ENCODE assay signal across 18 cellular contexts in the genomic region with DNA sequence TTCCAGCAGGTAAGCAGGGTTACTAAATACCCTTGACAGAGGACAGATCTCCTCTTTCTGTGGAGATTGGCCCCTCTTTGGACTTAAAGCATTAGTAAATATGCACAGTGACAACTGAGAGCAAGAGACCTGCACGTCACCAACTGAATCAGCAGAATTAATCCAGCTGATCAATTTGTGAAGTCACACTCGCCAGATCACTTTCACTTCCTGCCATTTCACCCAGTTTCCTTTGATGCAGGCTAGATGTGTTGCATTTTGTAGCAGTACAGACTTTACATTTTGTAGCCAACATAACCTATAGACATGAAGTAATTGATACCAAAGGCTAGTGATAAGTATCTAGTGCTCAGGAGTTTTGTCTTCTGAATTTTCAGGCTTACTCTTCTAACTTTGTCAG. TPM values are rescaled to one million over a fixed set of nuclear protein-coding genes. Genes with fewer than 3 reads are reported as not detected.
DNase-seq lines count a peak whose midpoint lies in the region; ATAC-seq lines count a peak whose summit lies in the region.
"Had no signal": no experiment of that assay in that cellular context is flagged by ENCODE, and none has a peak within 500 bp of the region (broad histone marks: within the 10 kb centered on the region; RNA-seq: fewer than 3 reads in every experiment).

No MANE protein-coding gene starts in this region.

- peaks cover 12 to 37% of the 10 kb centered on the region in 2 donors for H3K4me1 Mint-ChIP-seq in effector memory CD8-positive, alpha-beta T cell (ENCODE audit: low read depth in 2 of 2)

- H3K36me3 Mint-ChIP-seq in effector memory CD8-positive, alpha-beta T cell (ENCODE audit: insufficient read depth) = peaks cover 18% of the 10 kb centered on the region

- peak overlapping the region in 1 of 2 donors; percentile 70 for H3K27ac Mint-ChIP-seq in effector memory CD8-positive, alpha-beta T cell
- H3K27ac Mint-ChIP-seq: CD14-positive monocyte had no signal

- ATAC-seq in effector memory CD8-positive, alpha-beta T cell (replicated peaks) = peak; percentile 86
- ATAC-seq in GM19397 (IDR thresholded peaks at IDR 0.05; ENCODE audit: unreplicated experiment) = no peak
- ATAC-seq: K562, SK-N-SH treated with all-trans-retinoic acid at 6 μM for 48 hours had no signal

- in situ Hi-C loops in G401 (cut with HindIII; ENCODE audit: low sequenced_read_pairs) = no loop called here

- DNase-seq in CD1c-positive myeloid dendritic cell (ENCODE audit: extremely low spot score) = peak; percentile 9
- DNase-seq in G401 (ENCODE audit: low spot score) = peak; percentile 38
- peak; percentile 44 for DNase-seq in NCI-H69 (lab: John Stamatoyannopoulos, UW)
- peak; percentile 5 to 12 (median 10) for DNase-seq in effector memory CD8-positive, alpha-beta T cell
- DNase-seq in HuH-7 (ENCODE audit: low spot score) = no peak
- no peak for DNase-seq in activated gamma-delta T cell (lab: John Stamatoyannopoulos, UW)
- DNase-seq: ACHN, AML-193, Caco-2, DMS153, NCI-H1048, NCI-H187, NCI-H526 treated with DMSO at 0.1 percent for 48 hours, SHP77 had no signal

- H3K27me3 Mint-ChIP-seq in effector memory CD8-positive, alpha-beta T cell = no peaks in the 10 kb centered on the region

- peak overlapping the region in 1 of 2 donors; percentile 66 for H3K4me3 Mint-ChIP-seq in effector memory CD8-positive, alpha-beta T cell
- H3K4me3 Mint-ChIP-seq: CD14-positive monocyte had no signal

- H3K9me3 Mint-ChIP-seq in effector memory CD8-positive, alpha-beta T cell = no peaks in the 10 kb centered on the region

RNA-seq across cellular contexts. Expression of a gene that starts 11.9 kb away (rescaled TPM):
- 0.85 and 17.0 TPM in 2 replicates for total RNA-seq in G401 (2014; rRNA removed; shearing (Covaris generic))

Comparison
In these comparisons a context has a peak if more than half of its experiments do, and no peak if none do; other contexts are left out.
1. DNase-seq: peak in CD1c-positive myeloid dendritic cell (single experiment), G401 (single experiment), NCI-H69 (single experiment) and effector memory CD8-positive, alpha-beta T cell (3 of 3); none in HuH-7 (single experiment) and activated gamma-delta T cell (single experiment).